In the genomic region with DNA sequence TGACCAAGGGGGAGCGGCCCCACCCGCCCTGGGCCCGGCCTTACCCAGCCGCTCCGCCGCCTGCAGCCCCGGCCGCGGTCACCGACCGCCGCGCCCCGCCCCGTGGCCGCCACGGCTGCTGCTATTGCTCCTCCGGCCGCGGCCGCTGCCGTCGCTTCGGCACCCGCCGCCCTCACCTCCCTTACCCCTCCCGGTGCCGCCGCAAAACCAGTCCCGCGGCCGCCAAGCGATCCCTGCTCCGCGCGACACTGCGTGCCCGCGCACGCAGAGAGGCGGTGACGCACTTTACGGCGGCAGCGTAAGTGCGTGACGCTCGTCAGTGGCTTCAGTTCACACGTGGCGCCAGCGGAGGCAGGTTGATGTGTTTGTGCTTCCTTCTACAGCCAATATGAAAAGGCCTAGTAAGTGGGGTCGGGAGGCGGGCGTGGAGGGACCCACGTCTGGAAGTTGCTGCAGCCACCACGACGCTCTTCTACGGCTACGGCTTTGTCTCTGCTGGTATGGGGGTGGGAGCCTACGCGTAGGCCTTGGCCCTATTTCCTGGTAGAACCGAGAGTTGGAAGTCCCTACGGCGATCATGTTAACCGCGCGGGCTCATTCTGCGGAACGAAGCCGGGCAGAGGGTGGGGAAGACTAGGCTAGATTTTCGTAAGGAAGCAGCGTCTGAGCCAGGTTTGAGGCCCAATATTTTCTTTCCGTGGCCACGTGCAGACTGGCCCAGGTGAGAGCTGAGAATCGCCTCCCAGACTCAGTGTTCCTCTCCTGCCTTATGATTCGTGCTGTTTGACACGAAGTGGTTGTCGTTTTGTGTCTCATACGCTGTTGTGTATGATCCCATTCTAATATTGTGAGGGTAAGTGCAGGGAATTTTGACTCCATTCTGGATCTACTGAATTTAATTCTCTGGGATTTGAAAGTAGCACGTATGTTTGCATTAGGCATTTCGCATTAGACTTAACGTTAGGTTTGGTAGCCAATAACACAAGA, we compare ENCODE assay signal across 8 cellular contexts. TPM values are rescaled to one million over a fixed set of nuclear protein-coding genes. Genes with fewer than 3 reads are reported as not detected.
DNase-seq lines count a peak whose midpoint lies in the region; ATAC-seq and TF ChIP-seq lines count a peak whose summit lies in the region.

A gene with protein sequence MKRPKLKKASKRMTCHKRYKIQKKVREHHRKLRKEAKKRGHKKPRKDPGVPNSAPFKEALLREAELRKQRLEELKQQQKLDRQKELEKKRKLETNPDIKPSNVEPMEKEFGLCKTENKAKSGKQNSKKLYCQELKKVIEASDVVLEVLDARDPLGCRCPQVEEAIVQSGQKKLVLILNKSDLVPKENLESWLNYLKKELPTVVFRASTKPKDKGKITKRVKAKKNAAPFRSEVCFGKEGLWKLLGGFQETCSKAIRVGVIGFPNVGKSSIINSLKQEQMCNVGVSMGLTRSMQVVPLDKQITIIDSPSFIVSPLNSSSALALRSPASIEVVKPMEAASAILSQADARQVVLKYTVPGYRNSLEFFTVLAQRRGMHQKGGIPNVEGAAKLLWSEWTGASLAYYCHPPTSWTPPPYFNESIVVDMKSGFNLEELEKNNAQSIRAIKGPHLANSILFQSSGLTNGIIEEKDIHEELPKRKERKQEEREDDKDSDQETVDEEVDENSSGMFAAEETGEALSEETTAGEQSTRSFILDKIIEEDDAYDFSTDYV (plus strand): TSS at position 328 of the 987 bp plus-strand sequence. CDS start 61 bp downstream, at position 389.
Gene PBRM1, minus strand, starts transcription at position 209 of the 987 bp plus-strand sequence.

- in situ Hi-C loops in GM23248 (cut with MboI) = no loop called here

- H3K4me1 ChIP-seq in GM23248 (ENCODE audit: insufficient read depth) = peaks cover 41% of the 10 kb centered on the region

- H2AFZ ChIP-seq in GM23248 = peak within 1 kb of the TSS; percentile 64

- peak within 1 kb of the TSS; percentile 90 for H3K4me3 ChIP-seq in GM23248

- peaks cover 30 to 34% of the 10 kb centered on the region in 2 donors for H3K4me1 Mint-ChIP-seq in natural killer cell

- no peaks in the 10 kb centered on the region for H3K27me3 ChIP-seq in GM23248 (replicated peaks; ENCODE audit: insufficient read depth)

- peak; percentile 95 for DNase-seq in EH (ENCODE audit: low read depth)
- peak; percentile 99 for DNase-seq in GM23248
- peak; percentile 94 for DNase-seq in LHCN-M2 (ENCODE audit: low read depth)
- peak; percentile 89 to 94 for DNase-seq in SHP77 (lab: John Stamatoyannopoulos, UW)
- DNase-seq in activated T-helper 9 cell treated with anti-CD3 and anti-CD28 coated beads, Interleukin-2, amount 50 U/mL, for 16 hours (ENCODE audit: low read depth) = peak; percentile 90
- peak; percentile 94 for DNase-seq in fibroblast of peridontal ligament (ENCODE audit: extremely low read depth)
- DNase-seq in natural killer cell = peak; percentile 90
- peak; percentile 82 to 92 (median 88) for DNase-seq in stimulated activated naive CD4-positive, alpha-beta T cell (lab: John Stamatoyannopoulos, UW)

- H3K27me3 Mint-ChIP-seq in natural killer cell (ENCODE audit: low read depth in 2 of 2) = no peaks in the 10 kb centered on the region

- H3K9me3 Mint-ChIP-seq in natural killer cell = no peaks in the 10 kb centered on the region

- 1% methylated on average over 75 to 76 of the region's 82 CpGs for WGBS in GM23248 (ENCODE audit: low coverage in 1 of 2, low lambda C conversion rate in 2 of 2, missing lambda C conversion rate in 2 of 2), 2 experiments

- peak within 1 kb of the TSS; percentile 92 for H3K4me3 Mint-ChIP-seq in natural killer cell

- peaks cover 22% of the 10 kb centered on the region for H3K36me3 Mint-ChIP-seq in natural killer cell

- peak; percentile 85 to 96 (median 86) for ATAC-seq in natural killer cell

- H3K9me3 ChIP-seq in GM23248 (ENCODE audit: low read depth) = no peaks in the 10 kb centered on the region

- TF ChIP-seq CTCF in natural killer cell (IDR thresholded peaks at IDR 0.05) = no peak

- H3K9ac ChIP-seq in GM23248 = peak within 1 kb of the TSS; percentile 96

- intact Hi-C loops in natural killer cell (cut with micrococcal nuclease) = loop anchor here (1.0 kb wide), 1 partner anchor 20 kb away; the partner anchor contains the start of gene SPCS1

- peak within 1 kb of the TSS; percentile 90 for H3K27ac ChIP-seq in GM23248

- H4K20me1 ChIP-seq in GM23248 (ENCODE audit: insufficient read depth) = no peaks in the 10 kb centered on the region

- H3K79me2 ChIP-seq in GM23248 (ENCODE audit: insufficient read depth) = peaks cover 95% of the 10 kb centered on the region

- H3K9me2 ChIP-seq in GM23248 (ENCODE audit: insufficient read depth) = no peaks in the 10 kb centered on the region

- peaks cover 51% of the 10 kb centered on the region for H3F3A ChIP-seq in GM23248 (ENCODE audit: insufficient read depth)

- peak within 1 kb of the TSS; percentile 98 for H3K4me2 ChIP-seq in GM23248 (ENCODE audit: unreplicated experiment)

- H3K27ac Mint-ChIP-seq in natural killer cell = peak within 1 kb of the TSS; percentile 93 to 98

- peaks cover 43% of the 10 kb centered on the region for H3K36me3 ChIP-seq in GM23248 (ENCODE audit: low read depth)

RNA-seq across cellular contexts. Expression of the first gene that starts in this region (rescaled TPM):
- total RNA-seq in GM23248 (2014; rRNA removed; shearing (Covaris generic)) = 90.2 and 98.8 TPM in 2 replicates
- polyA plus RNA-seq in GM23248 (2016; fragmentation: Nextera tagmentation; extraction: Ambion mirVana) = 95.3 and 108 TPM in 2 replicates
- total RNA-seq in LHCN-M2 (2014; rRNA removed) (119 and 148 TPM in 2 replicates), natural killer cell (10 to 100 TPM; 70.7 to 81.1 (median 70.9) TPM)
- polyA plus RNA-seq in LHCN-M2 (2012) = 30.2 TPM

RNA-seq across cellular contexts. Expression of gene PBRM1, which starts in this region (rescaled TPM):
- total RNA-seq in GM23248 (2014; rRNA removed; shearing (Covaris generic)) = 30.1 and 42.6 TPM in 2 replicates
- polyA plus RNA-seq in GM23248 (2016; fragmentation: Nextera tagmentation; extraction: Ambion mirVana) = 53.5 and 60.3 TPM in 2 replicates
- total RNA-seq in LHCN-M2 (2014; rRNA removed) (58.0 and 65.4 TPM in 2 replicates), natural killer cell (10 to 100 TPM; 70.2 to 79.7 (median 76.6) TPM)
- polyA plus RNA-seq in LHCN-M2 (2012) = 15.8 TPM

Comparison
In these comparisons a context has a peak if more than half of its experiments do, and no peak if none do; other contexts are left out.
1. Peak in every context shown above with its lines: DNase-seq, ATAC-seq, H3K4me3 ChIP-seq and H3K27ac ChIP-seq.